13 cellular contexts compared by ENCODE assay signal in the genomic region with DNA sequence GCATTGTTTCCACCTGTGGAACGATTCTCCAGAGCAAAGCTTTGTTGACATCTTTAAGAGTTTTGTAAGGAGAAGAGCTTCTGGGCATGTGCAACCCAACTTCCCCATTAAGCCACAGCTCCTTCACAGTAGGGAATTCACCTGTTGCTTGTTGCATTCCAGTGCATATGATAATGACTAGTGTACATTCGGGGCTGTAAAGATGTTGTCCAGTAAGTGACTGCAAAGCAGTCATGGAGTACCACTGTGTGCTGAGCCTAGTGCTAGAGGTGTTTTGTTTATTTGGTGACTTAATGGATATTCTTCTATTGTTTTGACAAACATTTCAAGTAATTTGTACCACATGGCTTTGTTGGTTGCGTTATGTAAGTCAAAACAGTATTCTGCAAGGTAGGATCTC. TPM values are rescaled to one million over a fixed set of nuclear protein-coding genes. Genes with fewer than 3 reads are reported as not detected.
DNase-seq lines count a peak whose midpoint lies in the region; ATAC-seq, FAIRE-seq and TF ChIP-seq lines count a peak whose summit lies in the region.
"Had no signal": no experiment of that assay in that cellular context is flagged by ENCODE, and none has a peak within 500 bp of the region (broad histone marks: within the 10 kb centered on the region; RNA-seq: fewer than 3 reads in every experiment).

No MANE protein-coding gene starts in this region.

- H3K4me3 ChIP-seq in kidney (ENCODE audit: low read length in 2 of 2) (no peak overlapping the region), right cardiac atrium (ENCODE audit: low read length) (no peak overlapping the region), aorta (ENCODE audit: low read length in 2 of 2) (no peak overlapping the region)
- H3K4me3 ChIP-seq: BLaER1 had no signal

- no peaks in the 10 kb centered on the region for H3K9me3 ChIP-seq in kidney (ENCODE audit: control insufficient read depth in 1 of 2, low read length in 2 of 2)
- H3K9me3 ChIP-seq in right cardiac atrium (ENCODE audit: control insufficient read depth, low read length), result no peaks in the 10 kb centered on the region
- no peaks in the 10 kb centered on the region for H3K9me3 ChIP-seq in aorta (ENCODE audit: control insufficient read depth, low read length)

- intact Hi-C loops in kidney (cut with DNase I), result no loop called here
- intact Hi-C loops in right cardiac atrium (cut with DNase I), result no loop called here
- intact Hi-C loops in aorta (cut with DNase I), result no loop called here

- H3K36me3 ChIP-seq in kidney (ENCODE audit: control insufficient read depth in 1 of 2, insufficient read depth in 2 of 2, low read length in 2 of 2) (no peaks in the 10 kb centered on the region), aorta (ENCODE audit: control insufficient read depth in 1 of 2, insufficient read depth in 2 of 2, low read length in 1 of 2) (no peaks in the 10 kb centered on the region)

- no peak overlapping the region for H3K27ac ChIP-seq in kidney (ENCODE audit: low read depth in 2 of 2, low read length in 2 of 2)
- no peak overlapping the region for H3K27ac ChIP-seq in right cardiac atrium (ENCODE audit: low read length)
- H3K27ac ChIP-seq in aorta (ENCODE audit: low read depth in 1 of 2, low read length in 2 of 2), result no peak overlapping the region
- H3K27ac ChIP-seq: BLaER1 had no signal

- 79% methylated on average over 3 of the region's 3 CpGs for WGBS in right cardiac atrium
- 87 to 88% methylated on average over 3 of the region's 3 CpGs for WGBS in aorta, 2 donors

- H3K27me3 ChIP-seq in right cardiac atrium (ENCODE audit: control insufficient read depth, insufficient read depth) (no peaks in the 10 kb centered on the region), aorta (ENCODE audit: control insufficient read depth in 1 of 2, insufficient read depth in 2 of 2, low read length in 1 of 2) (no peaks in the 10 kb centered on the region)
- H3K27me3 ChIP-seq: BLaER1, brain microvascular endothelial cell had no signal

- H3K9ac ChIP-seq in kidney (ENCODE audit: low read length in 2 of 2), result no peak overlapping the region
- H3K9ac ChIP-seq: BLaER1 had no signal

- peak; percentile 22 to 37 for DNase-seq in AML-193 (lab: John Stamatoyannopoulos, UW)
- DNase-seq in GM19239 (ENCODE audit: insufficient read length, low spot score), result no peak
- DNase-seq in glomerular visceral epithelial cell (ENCODE audit: extremely low spot score), result peak; percentile 38
- DNase-seq in kidney, result no peak
- no peak for DNase-seq in NCI-H187 treated with DMSO at 0.1 percent for 48 hours (lab: John Stamatoyannopoulos, UW)
- DNase-seq in right cardiac atrium, result no peak
- DNase-seq in aorta, result no peak
- DNase-seq: brain microvascular endothelial cell; mammary epithelial cell; NCI-H1092 treated with DMSO at 0.1 percent for 48 hours; stimulated activated CD4-positive, alpha-beta T cell treated with anti-CD3 and anti-CD28 coated beads, Interleukin-12 subunit alpha, Interleukin-12 subunit beta, amount 100 ng/mL, for 4 hours had no signal

- no peak for TF ChIP-seq CTCF in kidney (IDR thresholded peaks at IDR 0.05; ENCODE audit: borderline replicate concordance, extremely low read depth, insufficient read depth)

- peak; percentile 37 for FAIRE-seq in GM19239 (lab: Jason Lieb, UNC)
- FAIRE-seq in kidney (lab: Jason Lieb, UNC), result no peak

- ATAC-seq in HG03432 (IDR thresholded peaks at IDR 0.05; ENCODE audit: unreplicated experiment) (peak; percentile 57), right cardiac atrium (no peak), aorta (ENCODE audit: low FRiP score) (no peak)

- peaks cover 11 to 16% of the 10 kb centered on the region in 2 donors for H3K4me1 ChIP-seq in kidney (ENCODE audit: control insufficient read depth in 1 of 2, insufficient read depth in 1 of 2, low read depth in 1 of 2, low read length in 2 of 2)
- peaks cover 6% of the 10 kb centered on the region for H3K4me1 ChIP-seq in right cardiac atrium (ENCODE audit: control insufficient read depth, insufficient read depth, low read length)
- no peaks in the 10 kb centered on the region for H3K4me1 ChIP-seq in aorta (ENCODE audit: control insufficient read depth in 1 of 2, insufficient read depth in 2 of 2, low read length in 2 of 2)

RNA-seq across cellular contexts. Expression of gene UGCG, which starts 12.8 kb away (rescaled TPM):
- 113 TPM for total RNA-seq in kidney
- 20.8 TPM for polyA plus RNA-seq in kidney (ENCODE audit: insufficient read depth, low read depth, low replicate concordance)
- total RNA-seq in right cardiac atrium, result 10 to 100 TPM in 2 of 4 donors, 1 to 10 TPM in 2; 7.1 to 13.1 (median 10.1) TPM
- 7.4 TPM for polyA plus RNA-seq in right cardiac atrium
- 10 to 100 TPM; 36.6 to 51.2 TPM for total RNA-seq in aorta
- polyA plus RNA-seq in aorta, result 10 to 100 TPM in 1 of 2 donors, 1 to 10 TPM in 1; 7.9 to 10.2 TPM

Comparison
In these comparisons a context has a peak if more than half of its experiments do, and no peak if none do; other contexts are left out.
1. DNase-seq: peak in AML-193 (2 of 2) and glomerular visceral epithelial cell (single experiment); none in GM19239 (single experiment), kidney (single experiment), NCI-H187 treated with DMSO at 0.1 percent for 48 hours (single experiment), right cardiac atrium (0 of 3) and aorta (0 of 2).